In genomic region chr11:102319544-102319943, GRCh38 we compare ENCODE assay signal across 17 cellular contexts. TPM values are rescaled to one million over a fixed set of nuclear protein-coding genes. Genes with fewer than 3 reads are reported as not detected.
DNase-seq lines count a peak whose midpoint lies in the region; ATAC-seq, FAIRE-seq and TF ChIP-seq lines count a peak whose summit lies in the region.
"Had no signal": no experiment of that assay in that cellular context is flagged by ENCODE, and none has a peak within 500 bp of the region (broad histone marks: within the 10 kb centered on the region; RNA-seq: fewer than 3 reads in every experiment).

No MANE protein-coding gene starts in this region.

- CTCF ChIA-PET in T-cell (lab: Charles Lee) (interaction anchor here (0.6 to 3.2 kb wide), 6 partner anchors 12 to 51 kb away, joined by 3 to 45 read pairs (median 6); no protein-coding TSS in a partner anchor), RWPE1 (lab: Yijun Ruan, JAX) (no interaction called here)

- H3K27me3 Mint-ChIP-seq in T-cell, result no peaks in the 10 kb centered on the region
- peaks cover 7 to 25% (median 21%) of the 10 kb centered on the region in 3 donors for H3K27me3 Mint-ChIP-seq in immature natural killer cell (ENCODE audit: low read depth in 3 of 3)

- H3K27me3 ChIP-seq in left ventricle myocardium inferior (ENCODE audit: low read depth) (no peaks in the 10 kb centered on the region), heart right ventricle (no peaks in the 10 kb centered on the region), upper lobe of right lung (no peaks in the 10 kb centered on the region)
- H3K27me3 ChIP-seq: SJSA1 had no signal

- H3K36me3 ChIP-seq in left ventricle myocardium inferior, result no peaks in the 10 kb centered on the region
- H3K36me3 ChIP-seq in heart right ventricle, result peaks cover 0 to 4% (median 0%) of the 10 kb centered on the region in 9 donors
- no peaks in the 10 kb centered on the region for H3K36me3 ChIP-seq in upper lobe of right lung
- no peaks in the 10 kb centered on the region for H3K36me3 ChIP-seq in kidney (ENCODE audit: control insufficient read depth in 1 of 2, insufficient read depth in 2 of 2, low read length in 2 of 2)
- H3K36me3 ChIP-seq: neural progenitor cell, SJSA1 had no signal

- no peaks in the 10 kb centered on the region for H3K9me3 ChIP-seq in left ventricle myocardium inferior (replicated peaks)
- no peaks in the 10 kb centered on the region for H3K9me3 ChIP-seq in heart right ventricle
- no peaks in the 10 kb centered on the region for H3K9me3 ChIP-seq in upper lobe of right lung
- no peaks in the 10 kb centered on the region for H3K9me3 ChIP-seq in kidney (ENCODE audit: control insufficient read depth in 1 of 2, low read length in 2 of 2)
- H3K9me3 ChIP-seq: SJSA1 had no signal

- intact Hi-C loops in left ventricle myocardium inferior (cut with micrococcal nuclease) (no loop called here), heart right ventricle (cut with DNase I) (no loop called here), upper lobe of right lung (cut with DNase I) (no loop called here), kidney (cut with DNase I) (no loop called here)

- H3K9me3 Mint-ChIP-seq in T-cell (no peaks in the 10 kb centered on the region), immature natural killer cell (no peaks in the 10 kb centered on the region)
- H3K9me3 Mint-ChIP-seq: neural progenitor cell had no signal

- TF ChIP-seq CTCF in left ventricle myocardium inferior (IDR thresholded peaks at IDR 0.05; ENCODE audit: borderline replicate concordance) (no peak), heart right ventricle (IDR thresholded peaks at IDR 0.05) (no peak), upper lobe of right lung (IDR thresholded peaks at IDR 0.05) (no peak), RWPE1 (conservative IDR thresholded peaks at IDR 0.05; ENCODE audit: low read depth) (no peak), kidney (IDR thresholded peaks at IDR 0.05; ENCODE audit: borderline replicate concordance, extremely low read depth, insufficient read depth) (no peak)

- H3K36me3 Mint-ChIP-seq in T-cell (peaks cover 43% of the 10 kb centered on the region), immature natural killer cell (no peaks in the 10 kb centered on the region)
- H3K36me3 Mint-ChIP-seq: neural progenitor cell had no signal

- H3K27ac ChIP-seq in left ventricle myocardium inferior (replicated peaks) (peak overlapping the region; percentile 83), heart right ventricle (peak overlapping the region in 1 of 10 donors; percentile 85), upper lobe of right lung (peak overlapping the region; percentile 66), RWPE1 (no peak overlapping the region), kidney (ENCODE audit: low read depth in 2 of 2, low read length in 2 of 2) (no peak overlapping the region)
- H3K27ac ChIP-seq: neural progenitor cell, SJSA1 had no signal

- DNase-seq in left ventricle myocardium inferior, result no peak
- DNase-seq in heart right ventricle, result no peak
- DNase-seq in T-cell, result no peak
- DNase-seq in immature natural killer cell, result no peak
- no peak for DNase-seq in upper lobe of right lung
- DNase-seq in HPDE6-E6E7 (ENCODE audit: extremely low spot score), result no peak
- DNase-seq in RWPE1 (ENCODE audit: low spot score), result no peak
- DNase-seq in kidney, result no peak
- DNase-seq: activated CD4-positive, CD25-positive, alpha-beta regulatory T cell; AML-193; cortex of kidney; foreskin melanocyte; NCI-H1092 treated with DMSO at 0.1 percent for 48 hours; NCI-H510A treated with DMSO at 0.1 percent for 48 hours had no signal

- H3K27ac Mint-ChIP-seq in T-cell (peak overlapping the region; percentile 97 to 98), immature natural killer cell (peak overlapping the region; percentile 72 to 95 (median 86))
- H3K27ac Mint-ChIP-seq: neural progenitor cell had no signal

- no peak for FAIRE-seq in kidney (lab: Jason Lieb, UNC)
- FAIRE-seq: keratinocyte had no signal

- no peak overlapping the region for H3K9ac ChIP-seq in kidney (ENCODE audit: low read length in 2 of 2)
- H3K9ac ChIP-seq: neural progenitor cell had no signal

- POLR2A ChIA-PET in T-cell (lab: Charles Lee) (interaction anchor here (0.7 to 1.2 kb wide), 3 partner anchors 12 to 103 kb away, joined by 3 to 4 read pairs (median 3); no protein-coding TSS in a partner anchor), RWPE1 (lab: Yijun Ruan, JAX; ENCODE audit: low non-redundant PET) (no interaction called here)

- H3K4me1 ChIP-seq in left ventricle myocardium inferior, result peaks cover 34% of the 10 kb centered on the region
- peaks cover 0 to 71% (median 10%) of the 10 kb centered on the region in 9 donors for H3K4me1 ChIP-seq in heart right ventricle
- peaks cover 28% of the 10 kb centered on the region for H3K4me1 ChIP-seq in upper lobe of right lung
- H3K4me1 ChIP-seq in kidney (ENCODE audit: control insufficient read depth in 1 of 2, insufficient read depth in 1 of 2, low read depth in 1 of 2, low read length in 2 of 2), result peaks cover 0 to 2% of the 10 kb centered on the region in 2 donors
- H3K4me1 ChIP-seq: neural progenitor cell had no signal

- peaks cover 65 to 81% (median 77%) of the 10 kb centered on the region in 3 donors for H3K4me1 Mint-ChIP-seq in T-cell
- H3K4me1 Mint-ChIP-seq in immature natural killer cell, result peaks cover 65 to 78% of the 10 kb centered on the region in 2 donors

- H3K4me3 Mint-ChIP-seq in T-cell (peak overlapping the region; percentile 89 to 95 (median 93)), immature natural killer cell (peak overlapping the region; percentile 50 to 97 (median 70))
- H3K4me3 Mint-ChIP-seq: neural progenitor cell had no signal

- H3K4me3 ChIP-seq in left ventricle myocardium inferior (no peak overlapping the region), heart right ventricle (peak overlapping the region in 1 of 10 donors; percentile 64), upper lobe of right lung (peak overlapping the region; percentile 60), kidney (ENCODE audit: low read length in 2 of 2) (peak overlapping the region in 1 of 2 donors; percentile 38)
- H3K4me3 ChIP-seq: neural progenitor cell, SJSA1 had no signal

- 79 to 86% methylated on average over 2 of the region's 2 CpGs for WGBS in heart right ventricle, 2 donors

- no peak for ATAC-seq in heart right ventricle
- ATAC-seq in T-cell (replicated peaks in 1 of 4), result no peak
- ATAC-seq in upper lobe of right lung, result no peak

RNA-seq across cellular contexts. Expression of gene BIRC3, which starts 2.3 kb away (rescaled TPM):
- 8.1 TPM for total RNA-seq in left ventricle myocardium inferior
- total RNA-seq in heart right ventricle, result 10 to 100 TPM in 3 of 10 donors, 1 to 10 TPM in 7; 1.5 to 16.5 (median 5.7) TPM
- polyA plus RNA-seq in heart right ventricle, result 1 to 10 TPM; 1.1 to 6.0 TPM
- 100 to 1,000 TPM in 2 of 5 donors, 10 to 100 TPM in 3; 82.6 to 114 (median 96.0) TPM for total RNA-seq in T-cell
- 1 to 10 TPM; 5.0 to 7.1 (median 5.5) TPM for polyA plus RNA-seq in immature natural killer cell
- total RNA-seq in upper lobe of right lung, result 23.0 TPM
- 110 TPM for total RNA-seq in kidney
- 3.9 TPM for polyA plus RNA-seq in kidney (ENCODE audit: insufficient read depth, low read depth, low replicate concordance)

RNA-seq across cellular contexts. Expression of gene BIRC2, which starts 27.5 kb away (rescaled TPM):
- 30.4 TPM for total RNA-seq in left ventricle myocardium inferior
- 10 to 100 TPM; 25.4 to 39.7 (median 28.6) TPM for total RNA-seq in heart right ventricle
- polyA plus RNA-seq in heart right ventricle, result 10 to 100 TPM; 20.2 to 26.6 TPM
- 100 to 1,000 TPM in 1 of 5 donors, 10 to 100 TPM in 4; 53.3 to 100 (median 60.8) TPM for total RNA-seq in T-cell
- 10 to 100 TPM; 30.8 to 44.5 (median 35.4) TPM for polyA plus RNA-seq in immature natural killer cell
- total RNA-seq in upper lobe of right lung, result 44.1 TPM
- 42.4 TPM for total RNA-seq in kidney
- polyA plus RNA-seq in kidney (ENCODE audit: insufficient read depth, low read depth, low replicate concordance), result 34.0 TPM

Comparison
In these comparisons a context has a peak if more than half of its experiments do, and no peak if none do; other contexts are left out.
1. H3K27ac ChIP-seq: peak in left ventricle myocardium inferior (single experiment) and upper lobe of right lung (single experiment); none in RWPE1 (single experiment) and kidney (0 of 2).